1 cellular context compared by ENCODE assay signal in genomic region chr19:49415810-49416200, GRCh38.
TF ChIP-seq lines count a peak whose summit lies in the region.

No MANE protein-coding gene starts in this region.

TF ChIP-seq in GM12891, 5 proteins besides CTCF, POLR2A, EP300 and RAD21 (continued from another document):
- TF ChIP-seq SPI1 (IDR thresholded peaks at IDR 0.05; ENCODE audit: low read depth, low read length) (no peak), POU2F2 (IDR thresholded peaks at IDR 0.05; ENCODE audit: low read depth, low read length) (no peak), TAF1 (IDR thresholded peaks at IDR 0.05; ENCODE audit: low read depth, low read length) (no peak)
